Comparison of ENCODE assay signal across 20 cellular contexts in genomic region chr6:155054851-155055250, GRCh38.
"Had no signal": no experiment of that assay in that cellular context is flagged by ENCODE, and none has a peak within 500 bp of the region (broad histone marks: within the 10 kb centered on the region; RNA-seq: fewer than 3 reads in every experiment).

No MANE protein-coding gene starts in this region.

- H3K4me3 ChIP-seq: breast epithelium, colonic mucosa, neural progenitor cell, sigmoid colon, SJSA1, smooth muscle cell, stomach, testis had no signal

- ATAC-seq: naive thymus-derived CD4-positive, alpha-beta T cell; stimulated activated memory B cell treated with anti-CD40 and anti-IgM and Interleukin-4, amounts not matched to agents 10 μg/mL and 1 μg/mL and 100 μg/mL, for 72 hours had no signal

- H3K27me3 Mint-ChIP-seq: activated B cell treated with CpG ODN at 0.5 μM for 24 hours; activated CD4-positive, alpha-beta memory T cell treated with anti-CD3 and anti-CD28 coated beads for 36 hours; activated naive CD4-positive, alpha-beta T cell treated with anti-CD3 and anti-CD28 coated beads, Interleukin-2, amount 50 U/mL, for 24 hours; naive thymus-derived CD4-positive, alpha-beta T cell; stimulated activated memory B cell treated with anti-CD40 and anti-IgM and Interleukin-4, amounts not matched to agents 10 μg/mL and 1 μg/mL and 100 μg/mL, for 72 hours; type B pancreatic cell had no signal

- H3K9me3 ChIP-seq: breast epithelium, colonic mucosa, sigmoid colon, SJSA1, stomach, testis had no signal

- H3K36me3 Mint-ChIP-seq: activated CD4-positive, alpha-beta memory T cell treated with anti-CD3 and anti-CD28 coated beads for 36 hours; neural progenitor cell; stimulated activated memory B cell treated with anti-CD40 and anti-IgM and Interleukin-4, amounts not matched to agents 10 μg/mL and 1 μg/mL and 100 μg/mL, for 72 hours; type B pancreatic cell had no signal

- H3K36me3 ChIP-seq: breast epithelium, colonic mucosa, neural progenitor cell, sigmoid colon, stomach had no signal

- H3K27ac Mint-ChIP-seq: activated B cell treated with CpG ODN at 0.5 μM for 24 hours; activated CD4-positive, alpha-beta memory T cell treated with anti-CD3 and anti-CD28 coated beads for 36 hours; activated naive CD4-positive, alpha-beta T cell treated with anti-CD3 and anti-CD28 coated beads, Interleukin-2, amount 50 U/mL, for 24 hours; endodermal cell; naive thymus-derived CD4-positive, alpha-beta T cell; neural progenitor cell; stimulated activated memory B cell treated with anti-CD40 and anti-IgM and Interleukin-4, amounts not matched to agents 10 μg/mL and 1 μg/mL and 100 μg/mL, for 72 hours; type B pancreatic cell had no signal

- H3K4me1 Mint-ChIP-seq: activated B cell treated with CpG ODN at 0.5 μM for 24 hours, endodermal cell, neural progenitor cell had no signal

- DNase-seq: activated B cell treated with CpG ODN at 0.5 μM for 24 hours; activated CD4-positive, alpha-beta memory T cell treated with anti-CD3 and anti-CD28 coated beads for 36 hours; activated CD4-positive, alpha-beta T cell treated with anti-CD3 and anti-CD28 coated beads for 4 hours; activated effector memory CD4-positive, alpha-beta T cell treated with anti-CD3 and anti-CD28 coated beads, Interleukin-2, amount 50 U/mL, for 16 hours; colonic mucosa; endodermal cell; mesendoderm; naive thymus-derived CD4-positive, alpha-beta T cell; sigmoid colon; stimulated activated CD4-positive, alpha-beta T cell treated with anti-CD3 and anti-CD28 coated beads, Interleukin-15, amount 100 ng/mL, for 24 hours; stomach; T-helper 1 cell; testis had no signal

- H3K4me1 ChIP-seq: breast epithelium, colonic mucosa, neural progenitor cell, sigmoid colon, stomach, testis had no signal

- H3K4me3 Mint-ChIP-seq: activated B cell treated with CpG ODN at 0.5 μM for 24 hours; activated CD4-positive, alpha-beta memory T cell treated with anti-CD3 and anti-CD28 coated beads for 36 hours; activated naive CD4-positive, alpha-beta T cell treated with anti-CD3 and anti-CD28 coated beads, Interleukin-2, amount 50 U/mL, for 24 hours; endodermal cell; naive thymus-derived CD4-positive, alpha-beta T cell; neural progenitor cell; stimulated activated memory B cell treated with anti-CD40 and anti-IgM and Interleukin-4, amounts not matched to agents 10 μg/mL and 1 μg/mL and 100 μg/mL, for 72 hours; type B pancreatic cell had no signal

- H3K27ac ChIP-seq: breast epithelium, colonic mucosa, neural progenitor cell, sigmoid colon, SJSA1, stomach, testis had no signal

- H3K27me3 ChIP-seq: breast epithelium, colonic mucosa, neural progenitor cell, sigmoid colon, SJSA1, stomach, testis had no signal

- H3K9me3 Mint-ChIP-seq: activated B cell treated with CpG ODN at 0.5 μM for 24 hours; activated CD4-positive, alpha-beta memory T cell treated with anti-CD3 and anti-CD28 coated beads for 36 hours; activated naive CD4-positive, alpha-beta T cell treated with anti-CD3 and anti-CD28 coated beads, Interleukin-2, amount 50 U/mL, for 24 hours; endodermal cell; neural progenitor cell; stimulated activated memory B cell treated with anti-CD40 and anti-IgM and Interleukin-4, amounts not matched to agents 10 μg/mL and 1 μg/mL and 100 μg/mL, for 72 hours; type B pancreatic cell had no signal
